22 cellular contexts compared by ENCODE assay signal in the genomic region with DNA sequence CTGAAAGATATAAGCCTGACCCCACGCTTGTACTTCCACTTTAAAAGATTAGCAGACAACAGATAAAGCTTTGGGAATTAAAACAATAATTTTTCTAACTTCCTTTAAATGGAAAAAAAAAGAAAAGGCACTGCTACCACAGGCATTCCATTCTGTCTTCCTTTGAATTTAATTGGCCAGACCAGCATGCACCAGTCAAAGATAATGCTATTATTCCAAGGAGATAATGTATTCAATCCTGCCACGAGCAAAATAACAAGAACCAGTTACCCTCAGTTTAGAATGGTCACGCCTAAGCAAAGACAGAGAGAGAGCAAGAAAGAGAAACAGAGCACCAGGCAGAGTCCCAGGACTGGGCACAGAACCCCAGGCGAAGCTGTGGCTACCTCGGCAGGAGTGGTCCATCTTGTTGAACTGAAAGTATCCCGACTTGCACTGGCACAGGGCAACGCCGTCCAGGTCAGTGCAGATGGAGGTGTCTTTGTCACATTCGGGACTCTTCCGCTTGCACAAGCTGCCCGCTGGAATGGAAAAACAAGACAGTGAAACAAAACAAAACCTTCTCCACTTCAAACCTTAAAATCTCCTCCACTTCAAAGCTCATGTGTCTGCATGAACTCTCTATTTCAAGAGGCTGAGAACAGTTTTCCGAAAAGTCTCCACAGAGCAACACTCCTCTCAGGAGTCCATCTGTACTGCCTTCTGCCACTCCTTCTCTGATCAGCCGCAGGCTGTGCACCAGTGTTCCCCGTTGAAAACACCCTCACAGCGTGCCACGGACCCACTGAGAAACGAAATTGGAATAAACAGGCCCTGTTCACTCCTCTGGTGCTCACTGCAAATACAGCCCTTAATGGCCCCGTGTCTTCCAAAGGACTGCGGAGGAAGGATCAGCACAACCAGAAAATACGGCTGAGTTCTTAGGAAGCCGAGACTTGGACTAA. TPM values are rescaled to one million over a fixed set of nuclear protein-coding genes. Genes with fewer than 3 reads are reported as not detected.
DNase-seq lines count a peak whose midpoint lies in the region; ATAC-seq lines count a peak whose summit lies in the region.
"Had no signal": no experiment of that assay in that cellular context is flagged by ENCODE, and none has a peak within 500 bp of the region (broad histone marks: within the 10 kb centered on the region; RNA-seq: fewer than 3 reads in every experiment).

No MANE protein-coding gene starts in this region.

- peaks cover 66% of the 10 kb centered on the region for H3K4me1 ChIP-seq in rectal smooth muscle tissue (ENCODE audit: control insufficient read depth, insufficient read depth, low read length)
- H3K4me1 ChIP-seq: colonic mucosa had no signal

- H3K27me3 ChIP-seq in rectal smooth muscle tissue (ENCODE audit: control insufficient read depth, insufficient read depth, low read length), result no peaks in the 10 kb centered on the region
- no peaks in the 10 kb centered on the region for H3K27me3 ChIP-seq in MG63
- H3K27me3 ChIP-seq: BLaER1 treated with 17β-estradiol and CSF1 and Interleukin-3, amounts not matched to agents 10 nM and 100 nM; colonic mucosa; pancreas had no signal

- H3K9me3 ChIP-seq in MG63, result no peaks in the 10 kb centered on the region
- H3K9me3 ChIP-seq: BLaER1 treated with 17β-estradiol and CSF1 and Interleukin-3, amounts not matched to agents 10 nM and 100 nM; colonic mucosa; pancreas had no signal

- H3K9ac ChIP-seq in rectal smooth muscle tissue (ENCODE audit: low read length), result no peak overlapping the region
- H3K9ac ChIP-seq: BLaER1 treated with 17β-estradiol and CSF1 and Interleukin-3, amounts not matched to agents 10 nM and 100 nM had no signal

- DNase-seq in NCI-H82 (lab: John Stamatoyannopoulos, UW), result peak; percentile 20
- no peak for DNase-seq in NCI-H82 treated with DMSO at 0.1 percent for 48 hours (lab: John Stamatoyannopoulos, UW; ENCODE audit: unreplicated experiment)
- peak; percentile 33 for DNase-seq in NCI-H1694 treated with DMSO at 0.1 percent for 48 hours (lab: John Stamatoyannopoulos, UW)
- DNase-seq in cerebellum (ENCODE audit: low spot score), result peak; percentile 28
- no peak for DNase-seq in MG63
- DNase-seq: 8988T; activated CD4-positive, alpha-beta T cell treated with anti-CD3 and anti-CD28 coated beads for 4 hours; activated CD8-positive, alpha-beta memory T cell treated with anti-CD3 and anti-CD28 coated beads, Interleukin-2, amount 50 U/mL, for 4 hours; activated naive CD4-positive, alpha-beta T cell treated with Interleukin-2 at 50 U/mL for 16 hours; aorta; colonic mucosa; foreskin fibroblast; Kasumi-1; NCI-H1105 treated with DMSO at 0.1 percent for 48 hours; NCI-H748 treated with DMSO at 0.1 percent for 48 hours; pancreas; PC-9; stimulated activated CD4-positive, alpha-beta T cell treated with anti-CD3 and anti-CD28 coated beads, Interleukin-4, amount 100 ng/mL, for 4 hours had no signal

- H3K4me3 ChIP-seq in rectal smooth muscle tissue (ENCODE audit: low read length) (no peak overlapping the region), MG63 (no peak overlapping the region)
- H3K4me3 ChIP-seq: BLaER1 treated with 17β-estradiol and CSF1 and Interleukin-3, amounts not matched to agents 10 nM and 100 nM; colonic mucosa; pancreas; PC-9 had no signal

- H3K36me3 ChIP-seq in rectal smooth muscle tissue (ENCODE audit: control insufficient read depth, insufficient read depth, low read length) (peaks cover 8% of the 10 kb centered on the region), MG63 (peaks cover 100% of the 10 kb centered on the region)
- H3K36me3 ChIP-seq: colonic mucosa had no signal

- ATAC-seq in HG03520 (IDR thresholded peaks at IDR 0.05; ENCODE audit: unreplicated experiment) (no peak), GM19397 (IDR thresholded peaks at IDR 0.05; ENCODE audit: unreplicated experiment) (no peak)
- ATAC-seq: pancreas had no signal

- H3K27ac ChIP-seq in rectal smooth muscle tissue (ENCODE audit: low read depth, low read length), result peak overlapping the region; percentile 95
- H3K27ac ChIP-seq: BLaER1 treated with 17β-estradiol and CSF1 and Interleukin-3, amounts not matched to agents 10 nM and 100 nM; colonic mucosa; PC-9 had no signal

RNA-seq across cellular contexts. Expression of a gene that starts 58.2 kb away (rescaled TPM):
- 17.2 TPM for total RNA-seq in cerebellum
- 75.1 and 105 TPM in 2 replicates for total RNA-seq in MG63 (2014; rRNA removed; shearing (Covaris generic); ENCODE audit: low replicate concordance)

Comparison
In these comparisons a context has a peak if more than half of its experiments do, and no peak if none do; other contexts are left out.
1. DNase-seq: peak in NCI-H82 (single experiment), NCI-H1694 treated with DMSO at 0.1 percent for 48 hours (single experiment) and cerebellum (single experiment); none in NCI-H82 treated with DMSO at 0.1 percent for 48 hours (single experiment) and MG63 (single experiment).